ENCODE assay signal across 26 cellular contexts in genomic region chr17:66416207-66416940, GRCh38.
DNase-seq lines count a peak whose midpoint lies in the region; ATAC-seq, FAIRE-seq and TF ChIP-seq lines count a peak whose summit lies in the region.
"Had no signal": no experiment of that assay in that cellular context is flagged by ENCODE, and none has a peak within 500 bp of the region (broad histone marks: within the 10 kb centered on the region; RNA-seq: fewer than 3 reads in every experiment).

No MANE protein-coding gene starts in this region.

- FAIRE-seq in A549 (lab: Jason Lieb, UNC), result no peak
- FAIRE-seq: GM12891 had no signal

- H3K9me3 ChIP-seq in A549 (no peaks in the 10 kb centered on the region), Caco-2 (no peaks in the 10 kb centered on the region), Panc1 (ENCODE audit: control insufficient read depth, insufficient read depth, low read depth, low read length) (no peaks in the 10 kb centered on the region), liver (ENCODE audit: control insufficient read depth in 4 of 4, low read length in 3 of 4) (no peaks in the 10 kb centered on the region)
- H3K9me3 ChIP-seq: heart left ventricle, suprapubic skin had no signal

- peak overlapping the region; percentile 50 for H3K4me3 Mint-ChIP-seq in Caco-2 (ENCODE audit: unreplicated experiment)
- H3K4me3 Mint-ChIP-seq: dendritic cell treated with granulocyte-macrophage colony-stimulating factor and Interleukin-4, amounts not matched to agents 40 ng/mL and 50 ng/mL, for 4 days; natural killer cell treated with Interleukin-12 subunit alpha and Interleukin-12 subunit beta and Interleukin-15 and Interleukin-18, amount 100 ng/mL, for 72 hours; stimulated activated memory B cell treated with anti-CD40 and anti-IgM and Interleukin-4, amounts not matched to agents 10 μg/mL and 1 μg/mL and 100 μg/mL, for 72 hours had no signal

- WGBS in A549 (ENCODE audit: missing lambda C conversion rate), result 94% methylated on average over 12 of the region's 12 CpGs
- 84% methylated on average over 12 of the region's 12 CpGs for WGBS in liver

- H3K4me1 Mint-ChIP-seq in Caco-2 (ENCODE audit: low read depth, unreplicated experiment), result peaks cover 58% of the 10 kb centered on the region
- H3K4me1 Mint-ChIP-seq: stimulated activated memory B cell treated with anti-CD40 and anti-IgM and Interleukin-4, amounts not matched to agents 10 μg/mL and 1 μg/mL and 100 μg/mL, for 72 hours had no signal

- H3K4me3 ChIP-seq in A549 (no peak overlapping the region), Caco-2 (ENCODE audit: low read depth, low read length) (no peak overlapping the region), Panc1 (ENCODE audit: low read depth in 2 of 2, low read length in 2 of 2) (no peak overlapping the region), liver (ENCODE audit: low read depth in 1 of 3, low read length in 3 of 3) (no peak overlapping the region)
- H3K4me3 ChIP-seq: heart left ventricle, suprapubic skin had no signal

- POLR2A ChIA-PET in A549 (lab: Yijun Ruan, JAX), result no interaction called here
- POLR2A ChIA-PET in Caco-2 (lab: Charles Lee), result no interaction called here
- POLR2A ChIA-PET in Panc1 (lab: Charles Lee), result no interaction called here

- BruUV-seq in Caco-2 (replicated peaks; lab: Mats Ljungman, UMichigan) (no TSS peak), Panc1 (replicated peaks; lab: Mats Ljungman, UMichigan) (no TSS peak)

- TF ChIP-seq CTCF in A549 (IDR thresholded peaks at IDR 0.05) (no peak), Caco-2 (IDR thresholded peaks at IDR 0.05; ENCODE audit: insufficient read depth in 1 of 2, low read depth in 1 of 2, low read length in 1 of 2, severe bottlenecking in 1 of 2, unreplicated experiment in 1 of 2) (no peak), Panc1 (IDR thresholded peaks at IDR 0.05) (no peak), liver (IDR thresholded peaks at IDR 0.05; ENCODE audit: low read depth, low read length, missing input control) (no peak)

- H3K27me3 ChIP-seq in Caco-2 (replicated peaks; ENCODE audit: control insufficient read depth, insufficient read depth, low read length) (no peaks in the 10 kb centered on the region), Panc1 (ENCODE audit: control insufficient read depth, insufficient read depth, low read length) (no peaks in the 10 kb centered on the region), liver (ENCODE audit: control insufficient read depth in 4 of 4, insufficient read depth in 4 of 4, low read length in 3 of 4) (no peaks in the 10 kb centered on the region)
- H3K27me3 ChIP-seq: heart left ventricle, suprapubic skin had no signal

- intact Hi-C loops in Caco-2 (cut with micrococcal nuclease; ENCODE audit: unreplicated experiment) (loop anchor here (2.0 to 5.0 kb wide), 2 partner anchors 28 to 44 kb away; no protein-coding TSS in a partner anchor), Panc1 (cut with micrococcal nuclease; ENCODE audit: unreplicated experiment) (no loop called here)

- no peak for DNase-seq in A549 (ENCODE audit: low read depth in 1 of 2, low spot score in 1 of 2)
- no peak for DNase-seq in Caco-2
- no peak for DNase-seq in Panc1 (ENCODE audit: low read depth, low spot score)
- no peak for DNase-seq in COLO829 (ENCODE audit: low spot score)
- no peak for DNase-seq in NCI-H226
- no peak for DNase-seq in HPDE6-E6E7 (ENCODE audit: extremely low spot score)
- DNase-seq: activated CD4-positive, alpha-beta T cell treated with anti-CD3 and anti-CD28 coated beads for 1 hour; activated naive CD4-positive, alpha-beta T cell treated with Interleukin-2 at 50 U/mL for 16 hours; activated T-cell treated with anti-CD3 and anti-CD28 coated beads, Interleukin-2, amount 50 U/mL, for 48 hours; anterior cingulate cortex; DMS79 treated with DMSO at 0.1 percent for 48 hours; heart left ventricle; Karpas-422; left colon; NCI-H2029; NCI-H510A; stimulated activated CD4-positive, alpha-beta T cell treated with anti-CD3 and anti-CD28 coated beads, Interleukin-1b, Interleukin-23, amount 100 ng/mL, for 48 hours had no signal

- no peaks in the 10 kb centered on the region for H3K27me3 Mint-ChIP-seq in Caco-2 (ENCODE audit: insufficient read depth, unreplicated experiment)
- H3K27me3 Mint-ChIP-seq: dendritic cell treated with granulocyte-macrophage colony-stimulating factor and Interleukin-4, amounts not matched to agents 40 ng/mL and 50 ng/mL, for 4 days; natural killer cell treated with Interleukin-12 subunit alpha and Interleukin-12 subunit beta and Interleukin-15 and Interleukin-18, amount 100 ng/mL, for 72 hours had no signal

- CTCF ChIA-PET in A549 (lab: Yijun Ruan, JAX) (interaction anchor here (0.6 to 1.6 kb wide), 8 partner anchors 12 to 216 kb away, joined by 3 to 5 read pairs (median 3); no protein-coding TSS in a partner anchor), Caco-2 (lab: Charles Lee) (interaction anchor here (1.5 kb wide), 1 partner anchor 47 kb away, joined by 5 read pairs; no protein-coding TSS in a partner anchor), Panc1 (lab: Charles Lee) (no interaction called here)

- peaks cover 7% of the 10 kb centered on the region for H3K36me3 Mint-ChIP-seq in Caco-2 (ENCODE audit: insufficient read depth, unreplicated experiment)
- H3K36me3 Mint-ChIP-seq: natural killer cell treated with Interleukin-12 subunit alpha and Interleukin-12 subunit beta and Interleukin-15 and Interleukin-18, amount 100 ng/mL, for 72 hours; stimulated activated memory B cell treated with anti-CD40 and anti-IgM and Interleukin-4, amounts not matched to agents 10 μg/mL and 1 μg/mL and 100 μg/mL, for 72 hours had no signal

- no peaks in the 10 kb centered on the region for H3K9me3 Mint-ChIP-seq in Caco-2 (ENCODE audit: unreplicated experiment)
- H3K9me3 Mint-ChIP-seq: dendritic cell treated with granulocyte-macrophage colony-stimulating factor and Interleukin-4, amounts not matched to agents 40 ng/mL and 50 ng/mL, for 4 days; natural killer cell treated with Interleukin-12 subunit alpha and Interleukin-12 subunit beta and Interleukin-15 and Interleukin-18, amount 100 ng/mL, for 72 hours; stimulated activated memory B cell treated with anti-CD40 and anti-IgM and Interleukin-4, amounts not matched to agents 10 μg/mL and 1 μg/mL and 100 μg/mL, for 72 hours had no signal

- H3K27ac ChIP-seq in A549, result peak overlapping the region in 1 of 2 experiments; percentile 76; a peak in 3 of 6 replicates
- no peak overlapping the region for H3K27ac ChIP-seq in Panc1 (ENCODE audit: low read length)
- no peak overlapping the region for H3K27ac ChIP-seq in liver (ENCODE audit: low read depth in 1 of 2, low read length in 2 of 2)
- H3K27ac ChIP-seq: C4-2B, heart left ventricle, suprapubic skin had no signal

- H3K36me3 ChIP-seq in Caco-2 (ENCODE audit: control insufficient read depth, insufficient read depth, low read length) (no peaks in the 10 kb centered on the region), Panc1 (ENCODE audit: control insufficient read depth, insufficient read depth, low read length) (no peaks in the 10 kb centered on the region), liver (ENCODE audit: control insufficient read depth in 4 of 4, insufficient read depth in 3 of 4, low read depth in 1 of 4, low read length in 3 of 4) (no peaks in the 10 kb centered on the region)
- H3K36me3 ChIP-seq: heart left ventricle, suprapubic skin had no signal

- peak overlapping the region; percentile 56; the same call in 2 of the 3 replicates for H3K4me2 ChIP-seq in A549

- peak in 1 of 2 experiments; percentile 16; a peak in 2 of 6 replicates for ATAC-seq in A549
- peak; percentile 53 for ATAC-seq in Panc1
- ATAC-seq in HG03159 (IDR thresholded peaks at IDR 0.05; ENCODE audit: unreplicated experiment), result no peak
- ATAC-seq: heart left ventricle; natural killer cell treated with Interleukin-12 subunit alpha and Interleukin-12 subunit beta and Interleukin-15 and Interleukin-18, amount 100 ng/mL, for 72 hours; Right ventricle myocardium inferior; stimulated activated memory B cell treated with anti-CD40 and anti-IgM and Interleukin-4, amounts not matched to agents 10 μg/mL and 1 μg/mL and 100 μg/mL, for 72 hours had no signal

- in situ Hi-C loops in Panc1 (cut with HindIII; ENCODE audit: low pct_unique_long_range_greater_than_20kb, low sequenced_read_pairs), result no loop called here

- no peak for TF ChIP-seq POLR2A in A549 (IDR thresholded peaks at IDR 0.05; ENCODE audit: low read length)

- no peak for TF ChIP-seq RAD21 in A549 (conservative IDR thresholded peaks at IDR 0.05 in 1 of 2, IDR thresholded peaks at IDR 0.05 in 1 of 2)
- TF ChIP-seq RAD21 in liver (IDR thresholded peaks at IDR 0.05), result no peak

- H3K4me1 ChIP-seq in A549, result peaks cover 59% of the 10 kb centered on the region
- peaks cover 78% of the 10 kb centered on the region for H3K4me1 ChIP-seq in Caco-2
- H3K4me1 ChIP-seq in Panc1 (ENCODE audit: control insufficient read depth, insufficient read depth, low read length), result peaks cover 8% of the 10 kb centered on the region
- peaks cover 13 to 49% (median 41%) of the 10 kb centered on the region in 4 donors for H3K4me1 ChIP-seq in liver (ENCODE audit: control insufficient read depth in 4 of 4, insufficient read depth in 4 of 4, low read length in 3 of 4)
- H3K4me1 ChIP-seq: suprapubic skin had no signal

- TF ChIP-seq EP300 in A549 (IDR thresholded peaks at IDR 0.05), result no peak

- H3K9ac ChIP-seq in liver (ENCODE audit: low read depth in 1 of 2, low read length in 2 of 2), result no peak overlapping the region

- peak overlapping the region; percentile 60 for H3K27ac Mint-ChIP-seq in Caco-2 (ENCODE audit: unreplicated experiment)
- H3K27ac Mint-ChIP-seq: dendritic cell treated with granulocyte-macrophage colony-stimulating factor and Interleukin-4, amounts not matched to agents 40 ng/mL and 50 ng/mL, for 4 days; natural killer cell treated with Interleukin-12 subunit alpha and Interleukin-12 subunit beta and Interleukin-15 and Interleukin-18, amount 100 ng/mL, for 72 hours; stimulated activated memory B cell treated with anti-CD40 and anti-IgM and Interleukin-4, amounts not matched to agents 10 μg/mL and 1 μg/mL and 100 μg/mL, for 72 hours had no signal

TF ChIP-seq in A549, 52 proteins besides CTCF, POLR2A, EP300 and RAD21 (continues in another document):
- no peak for TF ChIP-seq EHMT2 (IDR thresholded peaks at IDR 0.05; ENCODE audit: low read depth)

TF ChIP-seq in liver, 16 proteins besides CTCF, POLR2A, EP300 and RAD21:
- TF ChIP-seq NR2F2 (IDR thresholded peaks at IDR 0.05) (peak; percentile 72), HNF4G (IDR thresholded peaks at IDR 0.05) (no peak), RXRA (IDR thresholded peaks at IDR 0.05) (no peak)
